In genomic region chr1:18950415-18951026, GRCh38 we compare ENCODE assay signal across 8 cellular contexts. TPM values are rescaled to one million over a fixed set of nuclear protein-coding genes. Genes with fewer than 3 reads are reported as not detected.
DNase-seq lines count a peak whose midpoint lies in the region; TF ChIP-seq lines count a peak whose summit lies in the region.

No MANE protein-coding gene starts in this region.

- H3K27me3 Mint-ChIP-seq in mesothelial cell of epicardium (ENCODE audit: low read depth) = peaks cover 19% of the 10 kb centered on the region

- TF ChIP-seq POLR2A in breast epithelium (IDR thresholded peaks at IDR 0.05) = peak; percentile 21
- TF ChIP-seq POLR2A in vagina (IDR thresholded peaks at IDR 0.05) = no peak

- H3K4me1 ChIP-seq in breast epithelium = peaks cover 20 to 22% of the 10 kb centered on the region in 2 donors
- peaks cover 100% of the 10 kb centered on the region for H3K4me1 ChIP-seq in vagina
- no peaks in the 10 kb centered on the region for H3K4me1 ChIP-seq in BE2C

- intact Hi-C loops in breast epithelium (cut with DNase I; ENCODE audit: low total_unique reads) = no loop called here
- intact Hi-C loops in vagina (cut with DNase I) = no loop called here

- H3K9me3 Mint-ChIP-seq in mesothelial cell of epicardium = no peaks in the 10 kb centered on the region

- no peaks in the 10 kb centered on the region for H3K27me3 ChIP-seq in breast epithelium
- H3K27me3 ChIP-seq in vagina = no peaks in the 10 kb centered on the region
- H3K27me3 ChIP-seq in BE2C = peaks cover 14% of the 10 kb centered on the region

- H3K4me3 ChIP-seq in breast epithelium (peak overlapping the region; percentile 30 to 65 (median 36)), vagina (peak overlapping the region; percentile 28 to 37), BE2C (ENCODE audit: low read depth, low read length) (no peak overlapping the region)

- no peaks in the 10 kb centered on the region for H3K36me3 Mint-ChIP-seq in mesothelial cell of epicardium

- TF ChIP-seq CTCF in breast epithelium (IDR thresholded peaks at IDR 0.05) (no peak), mesothelial cell of epicardium (IDR thresholded peaks at IDR 0.05; ENCODE audit: unreplicated experiment) (no peak), vagina (IDR thresholded peaks at IDR 0.05) (no peak), BE2C (IDR thresholded peaks at IDR 0.05; ENCODE audit: low read depth, low read length) (no peak)

- no peak overlapping the region for H3K4me3 Mint-ChIP-seq in mesothelial cell of epicardium

- no peaks in the 10 kb centered on the region for H3K36me3 ChIP-seq in breast epithelium
- H3K36me3 ChIP-seq in vagina = no peaks in the 10 kb centered on the region
- no peaks in the 10 kb centered on the region for H3K36me3 ChIP-seq in BE2C

- H3K9me3 ChIP-seq in breast epithelium = no peaks in the 10 kb centered on the region
- no peaks in the 10 kb centered on the region for H3K9me3 ChIP-seq in vagina
- H3K9me3 ChIP-seq in BE2C = no peaks in the 10 kb centered on the region

- H3K4me1 Mint-ChIP-seq in mesothelial cell of epicardium = peaks cover 54% of the 10 kb centered on the region

- peak overlapping the region; percentile 72 for H3K27ac Mint-ChIP-seq in mesothelial cell of epicardium

- peak; percentile 47 for DNase-seq in stimulated activated CD4-positive, alpha-beta T cell treated with anti-CD3 and anti-CD28 coated beads, Interleukin-15, amount 100 ng/mL, for 24 hours
- DNase-seq in stimulated activated CD4-positive, alpha-beta T cell treated with anti-CD3 and anti-CD28 coated beads, Interleukin-12 subunit alpha, Interleukin-12 subunit beta, amount 100 ng/mL, for 4 hours = no peak
- DNase-seq in breast epithelium (ENCODE audit: low spot score in 2 of 2) = peak in 1 of 2 donors; percentile 74
- no peak for DNase-seq in mesothelial cell of epicardium (ENCODE audit: low spot score in 2 of 2, unreplicated experiment in 2 of 2)
- no peak for DNase-seq in vagina (ENCODE audit: extremely low spot score in 2 of 2)
- DNase-seq in BE2C = no peak
- DNase-seq in NK-92 treated with Interleukin-12 subunit alpha and Interleukin-12 subunit beta, amount 100 ng/mL, for 24 hours (lab: John Stamatoyannopoulos, UW) = no peak
- DNase-seq in D341Med (ENCODE audit: low spot score) = no peak

- H3K27ac ChIP-seq in breast epithelium (peak overlapping the region; percentile 83 to 92), vagina (peak overlapping the region; percentile 89)

RNA-seq across cellular contexts. Expression of gene IFFO2, which starts 6.0 kb away (rescaled TPM):
- 10 to 100 TPM in 2 of 3 donors, 1 to 10 TPM in 1; 5.8 to 35.3 (median 34.4) TPM for total RNA-seq in breast epithelium
- total RNA-seq in mesothelial cell of epicardium = 7.8 to 10.4 TPM (median 9.1 TPM) in 3 replicates
- 34.6 TPM for total RNA-seq in vagina
- polyA plus RNA-seq in BE2C (2012; ENCODE audit: insufficient read depth, insufficient read length, low read depth) = 0.29 TPM

RNA-seq across cellular contexts. Expression of gene ALDH4A1, which starts 48.2 kb away (rescaled TPM):
- 10 to 100 TPM; 15.7 to 81.0 (median 23.7) TPM for total RNA-seq in breast epithelium
- total RNA-seq in mesothelial cell of epicardium = 10.7 to 11.5 TPM (median 11.5 TPM) in 3 replicates
- 39.5 TPM for total RNA-seq in vagina
- polyA plus RNA-seq in BE2C (2012; ENCODE audit: insufficient read depth, insufficient read length, low read depth) = 19.6 TPM
